In the genomic region with DNA sequence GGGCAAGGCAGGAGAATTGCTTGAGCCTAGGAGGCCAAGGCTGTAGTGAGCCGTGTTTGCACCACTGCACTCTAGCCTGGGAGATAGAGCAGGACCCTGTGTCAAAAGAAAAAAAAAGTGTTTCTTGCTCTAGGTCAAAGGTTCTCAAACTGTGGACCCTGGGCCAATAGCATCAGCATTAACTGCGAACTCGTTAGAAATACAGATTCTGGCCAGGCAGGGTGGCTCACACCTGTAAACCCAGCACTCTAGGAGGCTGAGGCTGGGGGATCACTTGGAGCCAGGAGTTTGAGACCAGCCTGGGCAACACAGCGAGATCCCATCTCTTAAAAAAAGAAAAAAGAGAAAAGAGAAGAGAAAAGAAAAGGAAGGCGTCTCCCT, we compare ENCODE assay signal across 8 cellular contexts. TPM values are rescaled to one million over a fixed set of nuclear protein-coding genes. Genes with fewer than 3 reads are reported as not detected.
A peak's percentile ranks its signal among the peaks of the same experiment; 100 is the strongest.
DNase-seq lines count a peak whose midpoint lies in the region; ATAC-seq, FAIRE-seq and TF ChIP-seq lines count a peak whose summit lies in the region.

No MANE protein-coding gene starts in this region.

- no peak for ATAC-seq in CD4-positive, alpha-beta T cell (ENCODE audit: poor library complexity)
- no peak for ATAC-seq in HG02588 (IDR thresholded peaks at IDR 0.05; ENCODE audit: unreplicated experiment)

- H3K36me3 ChIP-seq in OCI-LY7 (ENCODE audit: insufficient read depth, low read length) (0 out of 2 replicates have a peak, but pooled peaks cover 3% of the 10 kb centered on the region), endothelial cell of umbilical vein (ENCODE audit: control insufficient read depth in 2 of 2, extremely low read depth in 1 of 2, insufficient read depth in 2 of 2, low read length in 2 of 2) (no peaks in the 10 kb centered on the region), osteoblast (ENCODE audit: insufficient read depth, low read length) (no peaks in the 10 kb centered on the region)

- H4K20me1 ChIP-seq in OCI-LY7 (ENCODE audit: insufficient read depth, low read length) (no peaks in the 10 kb centered on the region), endothelial cell of umbilical vein (replicated peaks; ENCODE audit: control insufficient read depth, extremely low read depth, insufficient read depth, low read length) (no peaks in the 10 kb centered on the region), osteoblast (ENCODE audit: insufficient read depth, low read length) (no peaks in the 10 kb centered on the region)

- H3K27me3 Mint-ChIP-seq in CD4-positive, alpha-beta T cell: no peaks in the 10 kb centered on the region

- H3K4me2 ChIP-seq in OCI-LY7 (ENCODE audit: low read length): peak overlapping the region; percentile 93
- H3K4me2 ChIP-seq in endothelial cell of umbilical vein (ENCODE audit: insufficient read depth, low read length): peak overlapping the region; percentile 69
- peak overlapping the region; percentile 92 for H3K4me2 ChIP-seq in osteoblast (ENCODE audit: insufficient read depth, low read length)

- H3K9me3 ChIP-seq in CD4-positive, alpha-beta T cell (ENCODE audit: control insufficient read depth, low read length): no peaks in the 10 kb centered on the region
- H3K9me3 ChIP-seq in OCI-LY7 (ENCODE audit: low read length) (no peaks in the 10 kb centered on the region), endothelial cell of umbilical vein (replicated peaks; ENCODE audit: control insufficient read depth, insufficient read depth, low read length) (no peaks in the 10 kb centered on the region), osteoblast (ENCODE audit: low read depth, low read length) (no peaks in the 10 kb centered on the region)

- no peaks in the 10 kb centered on the region for H3K27me3 ChIP-seq in CD4-positive, alpha-beta T cell (ENCODE audit: control insufficient read depth, insufficient read depth, low read length)
- H3K27me3 ChIP-seq in endothelial cell of umbilical vein (ENCODE audit: control insufficient read depth in 2 of 2, insufficient read depth in 2 of 2, low read length in 2 of 2) (no peaks in the 10 kb centered on the region), osteoblast (ENCODE audit: insufficient read depth, low read length) (no peaks in the 10 kb centered on the region)

- TF ChIP-seq CTCF in CD4-positive, alpha-beta T cell (IDR thresholded peaks at IDR 0.05): no peak
- TF ChIP-seq CTCF in OCI-LY7 (conservative IDR thresholded peaks at IDR 0.05; ENCODE audit: low read length) (no peak), endothelial cell of umbilical vein (IDR thresholded peaks at IDR 0.05; ENCODE audit: extremely low read depth in 1 of 2, insufficient read depth in 1 of 2, low read depth in 1 of 2, low read length in 2 of 2) (no peak), osteoblast (IDR thresholded peaks at IDR 0.05; ENCODE audit: extremely low read depth, low read depth, low read length) (no peak)

- H3K36me3 Mint-ChIP-seq in CD4-positive, alpha-beta T cell (ENCODE audit: low read depth): peaks cover 23% of the 10 kb centered on the region

- CTCF ChIA-PET in CD4-positive, alpha-beta T cell (lab: Charles Lee): interaction anchor here (0.6 to 1.8 kb wide), 3 partner anchors 13 to 23 kb away, joined by 3 to 5 read pairs (median 4); partner anchors contain the start of gene SNRNP35
- CTCF ChIA-PET in OCI-LY7 (lab: Charles Lee; ENCODE audit: unreplicated experiment): no interaction called here
- CTCF ChIA-PET in endothelial cell of umbilical vein (lab: Charles Lee): interaction anchor here (1.0 to 1.9 kb wide), 2 partner anchors 10 to 147 kb away, joined by 3 to 5 read pairs; no protein-coding TSS in a partner anchor

- no peaks in the 10 kb centered on the region for H3K9me1 ChIP-seq in endothelial cell of umbilical vein (replicated peaks; ENCODE audit: control insufficient read depth, extremely low read depth, insufficient read depth, low read length)

- peak overlapping the region; percentile 80 for H3K27ac Mint-ChIP-seq in CD4-positive, alpha-beta T cell

- POLR2A ChIA-PET in CD4-positive, alpha-beta T cell (lab: Charles Lee): interaction anchor here (0.8 to 5.5 kb wide), 10 partner anchors 8 to 203 kb away, joined by 4 to 43 read pairs (median 6); partner anchors contain the start of genes KMT5A, MPHOSPH9, MTRFR and SBNO1
- POLR2A ChIA-PET in OCI-LY7 (lab: Charles Lee) (interaction anchor here (1.6 kb wide), 1 partner anchor 9 kb away, joined by 6 read pairs; no protein-coding TSS in a partner anchor), endothelial cell of umbilical vein (lab: Charles Lee) (no interaction called here)

- peaks cover 55% of the 10 kb centered on the region for H3K79me2 ChIP-seq in OCI-LY7 (ENCODE audit: insufficient read depth, low read depth, low read length)
- H3K79me2 ChIP-seq in endothelial cell of umbilical vein (ENCODE audit: control insufficient read depth, insufficient read depth, low read length): peaks cover 6% of the 10 kb centered on the region
- H3K79me2 ChIP-seq in osteoblast (ENCODE audit: insufficient read depth, low read length): peaks cover 40% of the 10 kb centered on the region

- no peak overlapping the region for H3K9ac ChIP-seq in endothelial cell of umbilical vein (replicated peaks; ENCODE audit: extremely low read depth, insufficient read depth, low read length)

- H3K4me3 ChIP-seq in OCI-LY7 (ENCODE audit: low read depth, low read length, poor library complexity, severe bottlenecking) (peak overlapping the region; percentile 88), endothelial cell of umbilical vein (replicated peaks in 1 of 3; ENCODE audit: insufficient read depth in 1 of 3, low read depth in 1 of 3, low read length in 3 of 3) (peak overlapping the region; percentile 44 to 57 (median 46)), osteoblast (ENCODE audit: insufficient read depth, low read length) (peak overlapping the region; percentile 98)

- no peaks in the 10 kb centered on the region for H3K9me2 ChIP-seq in OCI-LY7 (ENCODE audit: insufficient read depth, low read length)

- H3K9me3 Mint-ChIP-seq in CD4-positive, alpha-beta T cell: no peaks in the 10 kb centered on the region

- H3K4me1 ChIP-seq in OCI-LY7 (ENCODE audit: insufficient read depth, low read length, poor library complexity, severe bottlenecking) (peaks cover 53% of the 10 kb centered on the region), endothelial cell of umbilical vein (ENCODE audit: control insufficient read depth, extremely low read depth, insufficient read depth, low read length) (peaks cover 13% of the 10 kb centered on the region), osteoblast (ENCODE audit: insufficient read depth, low read length) (peaks cover 28% of the 10 kb centered on the region)

- dilution Hi-C loops in endothelial cell of umbilical vein (cut with MboI; ENCODE audit: extremely low pct_ligation_motif_present, low sequenced_read_pairs): no loop called here

- FAIRE-seq in endothelial cell of umbilical vein (lab: Jason Lieb, UNC): no peak

- H2AFZ ChIP-seq in OCI-LY7 (ENCODE audit: low read length) (peak overlapping the region; percentile 63; the same call in 1 of the 2 replicates), endothelial cell of umbilical vein (ENCODE audit: low read depth, low read length) (peak overlapping the region; percentile 73), osteoblast (ENCODE audit: low read length) (peak overlapping the region; percentile 95)

- no peak for TF ChIP-seq POLR2A in endothelial cell of umbilical vein (IDR thresholded peaks at IDR 0.05; ENCODE audit: low read depth, low read length)

- H3K4me3 Mint-ChIP-seq in CD4-positive, alpha-beta T cell: peak overlapping the region; percentile 95

- intact Hi-C loops in CD4-positive, alpha-beta T cell (cut with DNase I, micrococcal nuclease): loop anchor here (1.0 kb wide), 1 partner anchor 13 kb away; no protein-coding TSS in a partner anchor
- intact Hi-C loops in OCI-LY7 (cut with micrococcal nuclease; ENCODE audit: unreplicated experiment): no loop called here
- intact Hi-C loops in endothelial cell of umbilical vein (cut with micrococcal nuclease): loop anchor here (1.0 to 5.0 kb wide), 4 partner anchors 10 to 97 kb away; partner anchors contain the start of gene RILPL1

- H3K4me1 Mint-ChIP-seq in CD4-positive, alpha-beta T cell (ENCODE audit: low read depth): peaks cover 46% of the 10 kb centered on the region

- DNase-seq in CD4-positive, alpha-beta T cell: no peak
- DNase-seq in OCI-LY7 (ENCODE audit: low spot score) (no peak), endothelial cell of umbilical vein (ENCODE audit: low read depth, low spot score) (no peak), osteoblast (ENCODE audit: insufficient read length, low spot score, missing footprints) (no peak), LoVo (ENCODE audit: low spot score) (no peak), GM19238 (ENCODE audit: insufficient read length, low spot score) (no peak), NCI-H82 treated with DMSO at 0.1 percent for 48 hours (lab: John Stamatoyannopoulos, UW; ENCODE audit: unreplicated experiment) (no peak)

- BruUV-seq in OCI-LY7 (replicated peaks; lab: Mats Ljungman, UMichigan) (no TSS peak), endothelial cell of umbilical vein (replicated peaks; lab: Mats Ljungman, UMichigan) (TSS peak; percentile 44)

- H3K27ac ChIP-seq in CD4-positive, alpha-beta T cell (ENCODE audit: low read depth, low read length): peak overlapping the region; percentile 86
- peak overlapping the region; percentile 45 for H3K27ac ChIP-seq in OCI-LY7 (ENCODE audit: low read depth, low read length, poor library complexity, severe bottlenecking)
- no peak overlapping the region for H3K27ac ChIP-seq in endothelial cell of umbilical vein (ENCODE audit: insufficient read depth, low read depth, low read length)
- H3K27ac ChIP-seq in osteoblast (ENCODE audit: low read depth, low read length): peak overlapping the region; percentile 84

RNA-seq across cellular contexts. Expression of gene RILPL2, which starts 0.9 kb away (rescaled TPM):
- total RNA-seq in CD4-positive, alpha-beta T cell: 1 to 10 TPM; 4.9 to 5.5 TPM
- 3.4 and 4.0 TPM in 2 replicates for total RNA-seq in OCI-LY7 (2014; rRNA removed; shearing (Covaris generic))
- total RNA-seq in OCI-LY7 (2022) (5.5 and 6.8 TPM in 2 replicates), endothelial cell of umbilical vein (4.6 and 7.2 TPM in 2 replicates), osteoblast (5.1 and 5.3 TPM in 2 replicates)
- polyA plus RNA-seq in endothelial cell of umbilical vein: 3.0 and 3.3 TPM in 2 replicates
- polyA plus RNA-seq in endothelial cell of umbilical vein (2011; cell fraction: cytosol; rRNA removed): 4.7 and 5.1 TPM in 2 replicates
- polyA plus RNA-seq in endothelial cell of umbilical vein (2011; cell fraction: nucleus; rRNA removed): 2.3 and 2.6 TPM in 2 replicates
- 5.0 and 5.1 TPM in 2 replicates for polyA plus RNA-seq in endothelial cell of umbilical vein (2012)
- 1.8 and 2.3 TPM in 2 replicates for polyA minus RNA-seq in endothelial cell of umbilical vein
- polyA minus RNA-seq in endothelial cell of umbilical vein (2011; cell fraction: cytosol; rRNA and poly(A)+ RNA removed): 1.4 TPM
- polyA minus RNA-seq in endothelial cell of umbilical vein (2011; cell fraction: nucleus; rRNA and poly(A)+ RNA removed): 1.2 and 1.6 TPM in 2 replicates

RNA-seq across cellular contexts. Expression of gene SNRNP35, which starts 22.3 kb away (rescaled TPM):
- total RNA-seq in CD4-positive, alpha-beta T cell: 10 to 100 TPM; 26.2 to 28.6 TPM
- total RNA-seq in OCI-LY7 (2014; rRNA removed; shearing (Covaris generic)): 31.3 and 43.7 TPM in 2 replicates
- total RNA-seq in OCI-LY7 (2022) (29.3 and 32.9 TPM in 2 replicates), endothelial cell of umbilical vein (27.9 and 30.6 TPM in 2 replicates), osteoblast (10.3 and 15.6 TPM in 2 replicates)
- 14.6 and 15.9 TPM in 2 replicates for polyA plus RNA-seq in endothelial cell of umbilical vein
- 20.6 and 23.2 TPM in 2 replicates for polyA plus RNA-seq in endothelial cell of umbilical vein (2011; cell fraction: cytosol; rRNA removed)
- 28.1 and 34.6 TPM in 2 replicates for polyA plus RNA-seq in endothelial cell of umbilical vein (2011; cell fraction: nucleus; rRNA removed)
- polyA plus RNA-seq in endothelial cell of umbilical vein (2012): 25.1 and 25.7 TPM in 2 replicates
- 13.3 and 16.2 TPM in 2 replicates for polyA minus RNA-seq in endothelial cell of umbilical vein
- polyA minus RNA-seq in endothelial cell of umbilical vein (2011; cell fraction: cytosol; rRNA and poly(A)+ RNA removed): 5.9 TPM
- 24.5 and 35.8 TPM in 2 replicates for polyA minus RNA-seq in endothelial cell of umbilical vein (2011; cell fraction: nucleus; rRNA and poly(A)+ RNA removed)

RNA-seq across cellular contexts. Expression of gene KMT5A, which starts 51.7 kb away (rescaled TPM):
- 10 to 100 TPM; 28.3 to 30.9 TPM for total RNA-seq in CD4-positive, alpha-beta T cell
- total RNA-seq in OCI-LY7 (2014; rRNA removed; shearing (Covaris generic)): 87.8 and 101 TPM in 2 replicates
- total RNA-seq in OCI-LY7 (2022) (149 and 153 TPM in 2 replicates), endothelial cell of umbilical vein (75.4 and 77.4 TPM in 2 replicates), osteoblast (49.6 and 51.0 TPM in 2 replicates)
- 22.3 and 26.1 TPM in 2 replicates for polyA plus RNA-seq in endothelial cell of umbilical vein
- 33.6 and 34.2 TPM in 2 replicates for polyA plus RNA-seq in endothelial cell of umbilical vein (2011; cell fraction: cytosol; rRNA removed)
- 57.6 and 75.5 TPM in 2 replicates for polyA plus RNA-seq in endothelial cell of umbilical vein (2011; cell fraction: nucleus; rRNA removed)
- 52.7 and 58.3 TPM in 2 replicates for polyA plus RNA-seq in endothelial cell of umbilical vein (2012)
- polyA minus RNA-seq in endothelial cell of umbilical vein: 22.1 and 25.0 TPM in 2 replicates
- polyA minus RNA-seq in endothelial cell of umbilical vein (2011; cell fraction: cytosol; rRNA and poly(A)+ RNA removed): 26.3 TPM
- polyA minus RNA-seq in endothelial cell of umbilical vein (2011; cell fraction: nucleus; rRNA and poly(A)+ RNA removed): 27.6 and 37.4 TPM in 2 replicates

Comparison
In these comparisons a context has a peak if more than half of its experiments do, and no peak if none do; other contexts are left out.
1. H3K4me3 ChIP-seq: peak in every context shown above with its lines; median percentile 98 in osteoblast; 88 in OCI-LY7; 46 in endothelial cell of umbilical vein.